ENCODE assay signal across 8 cellular contexts in genomic region chr21:43717967-43718871, GRCh38. TPM values are rescaled to one million over a fixed set of nuclear protein-coding genes. Genes with fewer than 3 reads are reported as not detected.
A peak's percentile ranks its signal among the peaks of the same experiment; 100 is the strongest.
DNase-seq lines count a peak whose midpoint lies in the region; ATAC-seq, FAIRE-seq and TF ChIP-seq lines count a peak whose summit lies in the region.

No MANE protein-coding gene starts in this region.

- no peak for FAIRE-seq in HepG2 (lab: Jason Lieb, UNC)

- TSS peak; percentile 82 for BruUV-seq in HepG2 (replicated peaks; lab: Mats Ljungman, UMichigan)

- H3K27ac ChIP-seq in HepG2 (ENCODE audit: extremely low read length, insufficient read depth, low read length) = peak overlapping the region; percentile 63
- peak overlapping the region in 1 of 2 donors; percentile 77 for H3K27ac ChIP-seq in thoracic aorta

- H3K36me3 Mint-ChIP-seq in T-helper 1 cell treated with Interleukin-12 subunit alpha and Interleukin-12 subunit beta and Interleukin-4 antibody, amounts not matched to agents 30 μg/mL and 1 μg/mL, for 36 hours (ENCODE audit: low read depth) = peaks cover 7% of the 10 kb centered on the region
- peaks cover 20% of the 10 kb centered on the region for H3K36me3 Mint-ChIP-seq in brain

- CTCF ChIA-PET in HepG2 (lab: Yijun Ruan, JAX; ENCODE audit: low intra/inter-chr PET ratio, low total read pairs) = no interaction called here

- peaks cover 39% of the 10 kb centered on the region for H3K79me2 ChIP-seq in HepG2 (ENCODE audit: insufficient read depth, low read length)

- intact Hi-C loops in HepG2 (cut with micrococcal nuclease; ENCODE audit: unreplicated experiment) = no loop called here

- H3K9me3 ChIP-seq in HepG2 (ENCODE audit: low read length) = no peaks in the 10 kb centered on the region
- H3K9me3 ChIP-seq in thoracic aorta = no peaks in the 10 kb centered on the region

- TF ChIP-seq RAD21 in HepG2 (CRISPR knock-in tag; IDR thresholded peaks at IDR 0.05) = no peak

- POLR2A ChIA-PET in HepG2 (lab: Yijun Ruan, JAX) = interaction anchor here (2.7 kb wide), 1 partner anchor 10 kb away, joined by 43 read pairs; no protein-coding TSS in a partner anchor

- WGBS in HepG2 (ENCODE audit: low lambda C conversion rate) = 93% methylated on average over 10 of the region's 70 CpGs

- H4K20me1 ChIP-seq in HepG2 (ENCODE audit: insufficient read depth, low read length) = peaks cover 27% of the 10 kb centered on the region

- peaks cover 15% of the 10 kb centered on the region for H3K27me3 Mint-ChIP-seq in T-helper 1 cell treated with Interleukin-12 subunit alpha and Interleukin-12 subunit beta and Interleukin-4 antibody, amounts not matched to agents 30 μg/mL and 1 μg/mL, for 36 hours (ENCODE audit: low read depth)
- H3K27me3 Mint-ChIP-seq in brain = peaks cover 7% of the 10 kb centered on the region

- H3K36me3 ChIP-seq in HepG2 (replicated peaks in 1 of 2; ENCODE audit: control insufficient read depth in 1 of 2, insufficient read depth in 2 of 2, low read length in 2 of 2) = peaks cover 2 to 7% of the 10 kb centered on the region in 2 experiments; a peak in 3 of 5 replicates
- no peaks in the 10 kb centered on the region for H3K36me3 ChIP-seq in thoracic aorta

- H3K9ac ChIP-seq in HepG2 (ENCODE audit: insufficient read depth, low read depth, low read length) = peak overlapping the region; percentile 93

- H2AFZ ChIP-seq in HepG2 (ENCODE audit: low read length) = no peak overlapping the region

- in situ Hi-C loops in HepG2 (cut with HindIII; ENCODE audit: extremely low pct_ligation_motif_present, low pct_unique_long_range_greater_than_20kb) = no loop called here

- peak overlapping the region; percentile 83 for H3K4me3 Mint-ChIP-seq in T-helper 1 cell treated with Interleukin-12 subunit alpha and Interleukin-12 subunit beta and Interleukin-4 antibody, amounts not matched to agents 30 μg/mL and 1 μg/mL, for 36 hours
- peak overlapping the region; percentile 80 to 86 (median 83) for H3K4me3 Mint-ChIP-seq in brain

- TF ChIP-seq CTCF in brain (conservative IDR thresholded peaks at IDR 0.05) = peak in 1 of 2 experiments; percentile 32
- no peak for TF ChIP-seq CTCF in HepG2 (CRISPR knock-in tag; IDR thresholded peaks at IDR 0.05)
- TF ChIP-seq CTCF in thoracic aorta (IDR thresholded peaks at IDR 0.05) = no peak

- H3K4me1 ChIP-seq in HepG2 (ENCODE audit: insufficient read depth, low read length) (peaks cover 45% of the 10 kb centered on the region), thoracic aorta (ENCODE audit: control insufficient read depth in 1 of 2, low read depth in 2 of 2) (peaks cover 19 to 34% of the 10 kb centered on the region in 2 donors)

- TF ChIP-seq EP300 in HepG2 (IDR thresholded peaks at IDR 0.05; ENCODE audit: low read depth in 2 of 2, low read length in 2 of 2) = no peak
- no peak for TF ChIP-seq EP300 in HepG2 (CRISPR knock-in tag; IDR thresholded peaks at IDR 0.05; ENCODE audit: borderline replicate concordance)

- H3K4me2 ChIP-seq in HepG2 (ENCODE audit: low read depth, low read length) = peak overlapping the region; percentile 76

- ATAC-seq in HepG2 (peak; percentile 4), thoracic aorta (ENCODE audit: insufficient number of reproducible peaks, low FRiP score, low read depth) (peak; percentile 7), GM21515 (IDR thresholded peaks at IDR 0.05; ENCODE audit: unreplicated experiment) (no peak)

- DNase-seq in T-helper 1 cell (no peak), HepG2 (ENCODE audit: low spot score) (no peak), thoracic aorta (ENCODE audit: low spot score) (no peak), NCI-H2196 treated with DMSO at 0.1 percent for 48 hours (lab: John Stamatoyannopoulos, UW; ENCODE audit: unreplicated experiment) (no peak)
- DNase-seq in stimulated activated CD4-positive, alpha-beta T cell treated with anti-CD3 and anti-CD28 coated beads, Interleukin-4, amount 100 ng/mL, for 24 hours = no peak

- TF ChIP-seq POLR2A in HepG2 (IDR thresholded peaks at IDR 0.05; ENCODE audit: insufficient read depth in 1 of 2, low read depth in 2 of 2, low read length in 2 of 2) = no peak

- H3K27ac Mint-ChIP-seq in T-helper 1 cell treated with Interleukin-12 subunit alpha and Interleukin-12 subunit beta and Interleukin-4 antibody, amounts not matched to agents 30 μg/mL and 1 μg/mL, for 36 hours = peak overlapping the region; percentile 82
- peak overlapping the region in 4 of 5 experiments; percentile 52 to 93 (median 68) for H3K27ac Mint-ChIP-seq in brain

- no peaks in the 10 kb centered on the region for H3K9me3 Mint-ChIP-seq in T-helper 1 cell treated with Interleukin-12 subunit alpha and Interleukin-12 subunit beta and Interleukin-4 antibody, amounts not matched to agents 30 μg/mL and 1 μg/mL, for 36 hours
- H3K9me3 Mint-ChIP-seq in brain = peaks cover 0 to 13% (median 2%) of the 10 kb centered on the region in 5 experiments

- H3K27me3 ChIP-seq in HepG2 (ENCODE audit: control insufficient read depth in 1 of 2, insufficient read depth in 2 of 2, low read length in 2 of 2) = peaks cover 2 to 4% of the 10 kb centered on the region in 2 experiments; a peak in 2 of 5 replicates
- no peaks in the 10 kb centered on the region for H3K27me3 ChIP-seq in thoracic aorta (replicated peaks; ENCODE audit: insufficient read depth)

- H3K4me3 ChIP-seq in HepG2 (replicated peaks in 1 of 3; ENCODE audit: insufficient read depth in 1 of 3, low read depth in 2 of 3, low read length in 3 of 3) (peak overlapping the region; percentile 79 to 97 (median 91)), thoracic aorta (peak overlapping the region; percentile 87)

- peaks cover 27% of the 10 kb centered on the region for H3K4me1 Mint-ChIP-seq in T-helper 1 cell treated with Interleukin-12 subunit alpha and Interleukin-12 subunit beta and Interleukin-4 antibody, amounts not matched to agents 30 μg/mL and 1 μg/mL, for 36 hours (ENCODE audit: low read depth)
- peaks cover 34% of the 10 kb centered on the region for H3K4me1 Mint-ChIP-seq in brain

RNA-seq across cellular contexts. Expression of gene PDXK, which starts 0.7 kb away (rescaled TPM):
- 83.2 TPM for polyA plus RNA-seq in brain (ENCODE audit: insufficient read depth, low read depth, low replicate concordance)
- 114 and 151 TPM in 2 replicates for total RNA-seq in HepG2 (2016; rRNA removed; fragmentation: Illumina TruSeq; extraction: Trizol)
- total RNA-seq in HepG2 (2016; cell fraction: cytosol; rRNA removed; fragmentation: Illumina TruSeq; extraction: Trizol; ENCODE audit: low read depth) = 28.6 and 35.2 TPM in 2 replicates
- 115 and 149 TPM in 2 replicates for total RNA-seq in HepG2 (2016; cell fraction: insoluble cytoplasmic fraction; rRNA removed; fragmentation: Illumina TruSeq; extraction: Trizol)
- total RNA-seq in HepG2 (2016; cell fraction: membrane; rRNA removed; fragmentation: Illumina TruSeq; extraction: Trizol) = 62.0 and 68.5 TPM in 2 replicates
- 61.1 and 71.3 TPM in 2 replicates for total RNA-seq in HepG2 (2016; cell fraction: nucleus; rRNA removed; fragmentation: Illumina TruSeq; extraction: Trizol)
- polyA plus RNA-seq in HepG2 (2011; rRNA removed) = 165 and 184 TPM in 2 replicates
- polyA plus RNA-seq in HepG2 (2011; cell fraction: cytosol; rRNA removed) = 146 and 162 TPM in 2 replicates
- polyA plus RNA-seq in HepG2 (2011; cell fraction: nucleus; rRNA removed) = 215 and 264 TPM in 2 replicates
- polyA plus RNA-seq in HepG2 (2012) = 82.4 and 87.9 TPM in 2 replicates
- 45.4 and 55.7 TPM in 2 replicates for polyA plus RNA-seq in HepG2 (2016; cell fraction: cytosol; fragmentation: Illumina TruSeq; extraction: Trizol; ENCODE audit: low read depth)
- polyA plus RNA-seq in HepG2 (2016; cell fraction: insoluble cytoplasmic fraction; fragmentation: Illumina TruSeq; extraction: Trizol; ENCODE audit: low read depth) = 135 and 141 TPM in 2 replicates
- 56.2 and 56.5 TPM in 2 replicates for polyA plus RNA-seq in HepG2 (2016; cell fraction: membrane; fragmentation: Illumina TruSeq; extraction: Trizol; ENCODE audit: low read depth)
- 113 and 114 TPM in 2 replicates for polyA plus RNA-seq in HepG2 (2016; cell fraction: nucleus; fragmentation: Illumina TruSeq; extraction: Trizol; ENCODE audit: insufficient read depth, low read depth)
- polyA minus RNA-seq in HepG2 (2011; rRNA and poly(A)+ RNA removed; ENCODE audit: low replicate concordance) = 159 and 241 TPM in 2 replicates
- polyA minus RNA-seq in HepG2 (2011; cell fraction: cytosol; rRNA and poly(A)+ RNA removed) = 48.1 and 61.1 TPM in 2 replicates
- polyA minus RNA-seq in HepG2 (2011; cell fraction: nucleus; rRNA and poly(A)+ RNA removed) = 60.5 and 61.0 TPM in 2 replicates
- total RNA-seq in thoracic aorta = 10 to 100 TPM; 52.4 to 64.7 TPM

RNA-seq across cellular contexts. Expression of gene CSTB, which starts 57.9 kb away (rescaled TPM):
- polyA plus RNA-seq in brain (ENCODE audit: insufficient read depth, low read depth, low replicate concordance) (63.4 TPM), HepG2 (2011; rRNA removed) (94.1 and 110 TPM in 2 replicates)
- total RNA-seq in HepG2 (2016; rRNA removed; fragmentation: Illumina TruSeq; extraction: Trizol) (11.7 and 15.8 TPM in 2 replicates), thoracic aorta (1 to 10 TPM; 2.3 to 8.4 TPM)
- total RNA-seq in HepG2 (2016; cell fraction: cytosol; rRNA removed; fragmentation: Illumina TruSeq; extraction: Trizol; ENCODE audit: low read depth) = 8.0 and 9.1 TPM in 2 replicates
- 11.9 and 14.9 TPM in 2 replicates for total RNA-seq in HepG2 (2016; cell fraction: insoluble cytoplasmic fraction; rRNA removed; fragmentation: Illumina TruSeq; extraction: Trizol)
- total RNA-seq in HepG2 (2016; cell fraction: membrane; rRNA removed; fragmentation: Illumina TruSeq; extraction: Trizol) = 9.8 and 11.8 TPM in 2 replicates
- total RNA-seq in HepG2 (2016; cell fraction: nucleus; rRNA removed; fragmentation: Illumina TruSeq; extraction: Trizol) = 6.6 and 7.1 TPM in 2 replicates
- polyA plus RNA-seq in HepG2 (2011; cell fraction: cytosol; rRNA removed) = 129 and 137 TPM in 2 replicates
- 53.4 and 59.2 TPM in 2 replicates for polyA plus RNA-seq in HepG2 (2011; cell fraction: nucleus; rRNA removed)
- 58.7 and 69.9 TPM in 2 replicates for polyA plus RNA-seq in HepG2 (2012)
- polyA plus RNA-seq in HepG2 (2016; cell fraction: cytosol; fragmentation: Illumina TruSeq; extraction: Trizol; ENCODE audit: low read depth) = 34.3 and 43.0 TPM in 2 replicates
- 53.0 and 57.2 TPM in 2 replicates for polyA plus RNA-seq in HepG2 (2016; cell fraction: insoluble cytoplasmic fraction; fragmentation: Illumina TruSeq; extraction: Trizol; ENCODE audit: low read depth)
- polyA plus RNA-seq in HepG2 (2016; cell fraction: membrane; fragmentation: Illumina TruSeq; extraction: Trizol; ENCODE audit: low read depth) = 32.8 and 40.2 TPM in 2 replicates
- 34.9 and 36.2 TPM in 2 replicates for polyA plus RNA-seq in HepG2 (2016; cell fraction: nucleus; fragmentation: Illumina TruSeq; extraction: Trizol; ENCODE audit: insufficient read depth, low read depth)
- 37.2 and 51.7 TPM in 2 replicates for polyA minus RNA-seq in HepG2 (2011; rRNA and poly(A)+ RNA removed; ENCODE audit: low replicate concordance)
- polyA minus RNA-seq in HepG2 (2011; cell fraction: cytosol; rRNA and poly(A)+ RNA removed) = 24.0 and 25.6 TPM in 2 replicates
- 9.0 and 15.4 TPM in 2 replicates for polyA minus RNA-seq in HepG2 (2011; cell fraction: nucleus; rRNA and poly(A)+ RNA removed)

RNA-seq across cellular contexts. Expression of gene RRP1B, which starts 58.9 kb away (rescaled TPM):
- 22.9 TPM for polyA plus RNA-seq in brain (ENCODE audit: insufficient read depth, low read depth, low replicate concordance)
- total RNA-seq in HepG2 (2016; rRNA removed; fragmentation: Illumina TruSeq; extraction: Trizol) = 46.2 and 58.2 TPM in 2 replicates
- total RNA-seq in HepG2 (2016; cell fraction: cytosol; rRNA removed; fragmentation: Illumina TruSeq; extraction: Trizol; ENCODE audit: low read depth) = 4.4 and 4.5 TPM in 2 replicates
- 45.9 and 49.4 TPM in 2 replicates for total RNA-seq in HepG2 (2016; cell fraction: insoluble cytoplasmic fraction; rRNA removed; fragmentation: Illumina TruSeq; extraction: Trizol)
- total RNA-seq in HepG2 (2016; cell fraction: membrane; rRNA removed; fragmentation: Illumina TruSeq; extraction: Trizol) = 16.5 and 16.9 TPM in 2 replicates
- total RNA-seq in HepG2 (2016; cell fraction: nucleus; rRNA removed; fragmentation: Illumina TruSeq; extraction: Trizol) = 28.8 and 31.8 TPM in 2 replicates
- 16.3 TPM in 2 replicates for polyA plus RNA-seq in HepG2 (2011; rRNA removed)
- polyA plus RNA-seq in HepG2 (2011; cell fraction: cytosol; rRNA removed) = 10.6 and 12.2 TPM in 2 replicates
- 17.2 and 19.0 TPM in 2 replicates for polyA plus RNA-seq in HepG2 (2011; cell fraction: nucleus; rRNA removed)
- polyA plus RNA-seq in HepG2 (2012) = 19.7 and 22.4 TPM in 2 replicates
- polyA plus RNA-seq in HepG2 (2016; cell fraction: cytosol; fragmentation: Illumina TruSeq; extraction: Trizol; ENCODE audit: low read depth) = 1.9 and 2.3 TPM in 2 replicates
- 45.7 and 50.1 TPM in 2 replicates for polyA plus RNA-seq in HepG2 (2016; cell fraction: insoluble cytoplasmic fraction; fragmentation: Illumina TruSeq; extraction: Trizol; ENCODE audit: low read depth)
- polyA plus RNA-seq in HepG2 (2016; cell fraction: membrane; fragmentation: Illumina TruSeq; extraction: Trizol; ENCODE audit: low read depth) = 7.9 and 8.4 TPM in 2 replicates
- polyA plus RNA-seq in HepG2 (2016; cell fraction: nucleus; fragmentation: Illumina TruSeq; extraction: Trizol; ENCODE audit: insufficient read depth, low read depth) = 52.6 and 53.3 TPM in 2 replicates
- polyA minus RNA-seq in HepG2 (2011; rRNA and poly(A)+ RNA removed; ENCODE audit: low replicate concordance) = 26.5 and 39.4 TPM in 2 replicates
- 23.0 and 23.7 TPM in 2 replicates for polyA minus RNA-seq in HepG2 (2011; cell fraction: cytosol; rRNA and poly(A)+ RNA removed)
- polyA minus RNA-seq in HepG2 (2011; cell fraction: nucleus; rRNA and poly(A)+ RNA removed) = 12.1 and 17.0 TPM in 2 replicates
- 10 to 100 TPM; 17.6 to 31.5 TPM for total RNA-seq in thoracic aorta

RNA-seq across cellular contexts. Expression of gene HSF2BP, which starts 58.9 kb away (rescaled TPM):
- 1.8 TPM for polyA plus RNA-seq in brain (ENCODE audit: insufficient read depth, low read depth, low replicate concordance)
- 1.6 and 2.2 TPM in 2 replicates for total RNA-seq in HepG2 (2016; rRNA removed; fragmentation: Illumina TruSeq; extraction: Trizol)
- 2.9 and 3.0 TPM in 2 replicates for total RNA-seq in HepG2 (2016; cell fraction: cytosol; rRNA removed; fragmentation: Illumina TruSeq; extraction: Trizol; ENCODE audit: low read depth)
- 1.8 and 2.1 TPM in 2 replicates for total RNA-seq in HepG2 (2016; cell fraction: insoluble cytoplasmic fraction; rRNA removed; fragmentation: Illumina TruSeq; extraction: Trizol)
- 1.7 and 2.1 TPM in 2 replicates for total RNA-seq in HepG2 (2016; cell fraction: membrane; rRNA removed; fragmentation: Illumina TruSeq; extraction: Trizol)
- 1.6 and 2.4 TPM in 2 replicates for total RNA-seq in HepG2 (2016; cell fraction: nucleus; rRNA removed; fragmentation: Illumina TruSeq; extraction: Trizol)
- polyA plus RNA-seq in HepG2 (2011; rRNA removed) = 0.63 and 0.67 TPM in 2 replicates
- polyA plus RNA-seq in HepG2 (2011; cell fraction: cytosol; rRNA removed) = 0.68 and 0.87 TPM in 2 replicates
- 0.98 and 1.1 TPM in 2 replicates for polyA plus RNA-seq in HepG2 (2011; cell fraction: nucleus; rRNA removed)
- 0.92 and 0.95 TPM in 2 replicates for polyA plus RNA-seq in HepG2 (2012)
- polyA plus RNA-seq in HepG2 (2016; cell fraction: cytosol; fragmentation: Illumina TruSeq; extraction: Trizol; ENCODE audit: low read depth) = 0.49 and 0.50 TPM in 2 replicates
- polyA plus RNA-seq in HepG2 (2016; cell fraction: insoluble cytoplasmic fraction; fragmentation: Illumina TruSeq; extraction: Trizol; ENCODE audit: low read depth) = 1.4 and 1.6 TPM in 2 replicates
- 0.49 and 0.94 TPM in 2 replicates for polyA plus RNA-seq in HepG2 (2016; cell fraction: membrane; fragmentation: Illumina TruSeq; extraction: Trizol; ENCODE audit: low read depth)
- 0.75 and 1.5 TPM in 2 replicates for polyA plus RNA-seq in HepG2 (2016; cell fraction: nucleus; fragmentation: Illumina TruSeq; extraction: Trizol; ENCODE audit: insufficient read depth, low read depth)
- polyA minus RNA-seq in HepG2 (2011; rRNA and poly(A)+ RNA removed; ENCODE audit: low replicate concordance) = 0.48 and 3.0 TPM in 2 replicates
- polyA minus RNA-seq in HepG2 (2011; cell fraction: cytosol; rRNA and poly(A)+ RNA removed) = 0.69 TPM in 1 of 2 replicates, not detected in the other
- 3.1 and 4.4 TPM in 2 replicates for polyA minus RNA-seq in HepG2 (2011; cell fraction: nucleus; rRNA and poly(A)+ RNA removed)
- total RNA-seq in thoracic aorta = under 1 TPM in 1 of 2 donors, not detected in 1; 0.78 TPM
